Comparison of ENCODE assay signal across 1 cellular context in the genomic region with DNA sequence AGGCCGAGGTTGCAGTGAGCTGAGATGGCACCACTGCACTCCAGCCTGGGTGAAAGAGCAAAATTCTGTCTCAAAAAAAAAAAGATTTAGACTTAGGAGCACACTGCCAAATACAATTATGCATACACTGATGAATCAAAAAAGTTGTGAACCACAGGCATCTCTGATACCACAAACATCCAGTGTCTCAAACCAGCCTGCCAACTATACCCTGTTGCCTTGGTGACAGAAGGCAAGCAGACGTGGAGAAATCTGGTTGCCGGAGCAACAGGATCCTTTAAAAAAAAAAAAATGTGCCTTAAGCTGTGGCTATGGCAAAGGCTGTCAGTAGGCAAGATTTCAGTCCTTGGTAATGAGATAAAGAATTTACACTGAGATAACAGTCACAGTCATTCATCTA.
TF ChIP-seq lines count a peak whose summit lies in the region.

No MANE protein-coding gene starts in this region.

TF ChIP-seq in WTC11, 78 proteins besides CTCF, POLR2A, EP300 and RAD21 (continued from another document):
- TF ChIP-seq, protein P1, sequence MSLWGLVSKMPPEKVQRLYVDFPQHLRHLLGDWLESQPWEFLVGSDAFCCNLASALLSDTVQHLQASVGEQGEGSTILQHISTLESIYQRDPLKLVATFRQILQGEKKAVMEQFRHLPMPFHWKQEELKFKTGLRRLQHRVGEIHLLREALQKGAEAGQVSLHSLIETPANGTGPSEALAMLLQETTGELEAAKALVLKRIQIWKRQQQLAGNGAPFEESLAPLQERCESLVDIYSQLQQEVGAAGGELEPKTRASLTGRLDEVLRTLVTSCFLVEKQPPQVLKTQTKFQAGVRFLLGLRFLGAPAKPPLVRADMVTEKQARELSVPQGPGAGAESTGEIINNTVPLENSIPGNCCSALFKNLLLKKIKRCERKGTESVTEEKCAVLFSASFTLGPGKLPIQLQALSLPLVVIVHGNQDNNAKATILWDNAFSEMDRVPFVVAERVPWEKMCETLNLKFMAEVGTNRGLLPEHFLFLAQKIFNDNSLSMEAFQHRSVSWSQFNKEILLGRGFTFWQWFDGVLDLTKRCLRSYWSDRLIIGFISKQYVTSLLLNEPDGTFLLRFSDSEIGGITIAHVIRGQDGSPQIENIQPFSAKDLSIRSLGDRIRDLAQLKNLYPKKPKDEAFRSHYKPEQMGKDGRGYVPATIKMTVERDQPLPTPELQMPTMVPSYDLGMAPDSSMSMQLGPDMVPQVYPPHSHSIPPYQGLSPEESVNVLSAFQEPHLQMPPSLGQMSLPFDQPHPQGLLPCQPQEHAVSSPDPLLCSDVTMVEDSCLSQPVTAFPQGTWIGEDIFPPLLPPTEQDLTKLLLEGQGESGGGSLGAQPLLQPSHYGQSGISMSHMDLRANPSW (CRISPR knock-in tag; conservative IDR thresholded peaks at IDR 0.05; ENCODE audit: low read depth): no peak
